In genomic region chr1:2546515-2547209, GRCh38 we compare ENCODE assay signal across 8 cellular contexts. TPM values are rescaled to one million over a fixed set of nuclear protein-coding genes. Genes with fewer than 3 reads are reported as not detected.
DNase-seq lines count a peak whose midpoint lies in the region; ATAC-seq, FAIRE-seq and TF ChIP-seq lines count a peak whose summit lies in the region.

No MANE protein-coding gene starts in this region.

- peak; percentile 30 for ATAC-seq in HG03457 (IDR thresholded peaks at IDR 0.05; ENCODE audit: unreplicated experiment)

- no peaks in the 10 kb centered on the region for H3K27me3 ChIP-seq in BE2C

- DNase-seq in BE2C, result peak; percentile 75
- DNase-seq in GM19239 (ENCODE audit: insufficient read length, low spot score), result peak; percentile 81
- peak; percentile 93 for DNase-seq in NOMO-1 treated with dmso at 0.1 percent for 144 hours (lab: John Stamatoyannopoulos, UW; ENCODE audit: unreplicated experiment)
- peak; percentile 85 for DNase-seq in activated T-cell treated with anti-CD3 and anti-CD28 coated beads for 48 hours (ENCODE audit: low read depth)
- no peak for DNase-seq in epithelial cell of proximal tubule (ENCODE audit: low read depth)
- DNase-seq in mucosa of gallbladder (ENCODE audit: low spot score), result peak; percentile 90
- DNase-seq in stimulated activated CD8-positive, alpha-beta memory T cell treated with anti-CD3 and anti-CD28 coated beads, Interleukin-7, amount 100 ng/mL, for 4 hours (ENCODE audit: low read depth in 2 of 2), result peak; percentile 70 to 72

- H3K4me3 ChIP-seq in BE2C (ENCODE audit: low read depth, low read length) (peak overlapping the region; percentile 53), epithelial cell of proximal tubule (ENCODE audit: low read depth, low read length) (peak overlapping the region; percentile 72)

- H3K9me3 ChIP-seq in BE2C, result no peaks in the 10 kb centered on the region

- TF ChIP-seq CTCF in BE2C (IDR thresholded peaks at IDR 0.05; ENCODE audit: low read depth, low read length) (no peak), epithelial cell of proximal tubule (conservative IDR thresholded peaks at IDR 0.05; ENCODE audit: low read depth, low read length) (peak; percentile 7)

- peak; percentile 90 for FAIRE-seq in GM19239 (lab: Jason Lieb, UNC)

- no peaks in the 10 kb centered on the region for H3K36me3 ChIP-seq in BE2C

- peaks cover 36% of the 10 kb centered on the region for H3K4me1 ChIP-seq in BE2C

RNA-seq across cellular contexts. Expression of gene TNFRSF14, which starts 9.5 kb away (rescaled TPM):
- polyA plus RNA-seq in BE2C (2012; ENCODE audit: insufficient read depth, insufficient read length, low read depth), result 29.5 TPM
- total RNA-seq in epithelial cell of proximal tubule, result 2.7 and 5.8 TPM in 2 replicates
- 231 TPM for total RNA-seq in mucosa of gallbladder

RNA-seq across cellular contexts. Expression of gene HES5, which starts 16.6 kb away (rescaled TPM):
- polyA plus RNA-seq in BE2C (2012; ENCODE audit: insufficient read depth, insufficient read length, low read depth), result not detected
- total RNA-seq in epithelial cell of proximal tubule (0.14 TPM in 1 of 2 replicates, not detected in the other), mucosa of gallbladder (0.20 TPM)

RNA-seq across cellular contexts. Expression of gene PANK4, which starts 20.3 kb away (rescaled TPM):
- 39.2 TPM for polyA plus RNA-seq in BE2C (2012; ENCODE audit: insufficient read depth, insufficient read length, low read depth)
- 29.8 and 36.0 TPM in 2 replicates for total RNA-seq in epithelial cell of proximal tubule
- 39.9 TPM for total RNA-seq in mucosa of gallbladder

RNA-seq across cellular contexts. Expression of gene PRXL2B, which starts 39.9 kb away (rescaled TPM):
- polyA plus RNA-seq in BE2C (2012; ENCODE audit: insufficient read depth, insufficient read length, low read depth), result 128 TPM
- 35.4 and 72.2 TPM in 2 replicates for total RNA-seq in epithelial cell of proximal tubule
- 133 TPM for total RNA-seq in mucosa of gallbladder

Comparison
In these comparisons a context has a peak if more than half of its experiments do, and no peak if none do; other contexts are left out.
1. RNA of gene TNFRSF14, which starts 9.5 kb away (total RNA-seq): 231 TPM in mucosa of gallbladder (single experiment); 2.7 to 5.8 TPM in epithelial cell of proximal tubule; every median in the first group is over 10 times any median in the second.